Comparison of ENCODE assay signal across 9 cellular contexts in genomic region chr14:101876539-101876938, GRCh38.
A peak's percentile ranks its signal among the peaks of the same experiment; 100 is the strongest.
DNase-seq lines count a peak whose midpoint lies in the region; ATAC-seq and FAIRE-seq lines count a peak whose summit lies in the region.
"Had no signal": no experiment of that assay in that cellular context is flagged by ENCODE, and none has a peak within 500 bp of the region (broad histone marks: within the 10 kb centered on the region; RNA-seq: fewer than 3 reads in every experiment).

No MANE protein-coding gene starts in this region.

- H3K4me1 ChIP-seq in CD4-positive, alpha-beta memory T cell (ENCODE audit: insufficient read depth, low read length), result peaks cover 88% of the 10 kb centered on the region
- H3K4me1 ChIP-seq in small intestine (ENCODE audit: control insufficient read depth in 2 of 2, insufficient read depth in 1 of 2, low read depth in 1 of 2, low read length in 1 of 2), result peaks cover 0 to 2% of the 10 kb centered on the region in 2 donors

- H3K4me1 Mint-ChIP-seq in CD4-positive, alpha-beta memory T cell, result peaks cover 55 to 88% (median 74%) of the 10 kb centered on the region in 4 donors

- intact Hi-C loops in CD4-positive, alpha-beta memory T cell (cut with micrococcal nuclease), result loop anchor here (1.0 to 5.0 kb wide), 4 partner anchors 34 to 169 kb away; no protein-coding TSS in a partner anchor

- peak overlapping the region; percentile 65 for H3K27ac ChIP-seq in CD4-positive, alpha-beta memory T cell (ENCODE audit: low read depth, low read length)
- H3K27ac ChIP-seq in small intestine (ENCODE audit: low read depth in 1 of 2, low read length in 1 of 2), result no peak overlapping the region

- no peaks in the 10 kb centered on the region for H3K27me3 Mint-ChIP-seq in CD4-positive, alpha-beta memory T cell

- H3K9me3 Mint-ChIP-seq in CD4-positive, alpha-beta memory T cell, result peaks cover 0 to 3% (median 0%) of the 10 kb centered on the region in 8 donors

- CTCF ChIA-PET in CD4-positive, alpha-beta memory T cell (lab: Charles Lee; ENCODE audit: partially characterized antibody), result interaction anchor here (1.0 to 1.8 kb wide), 2 partner anchors 9 to 170 kb away, joined by 5 to 6 read pairs; no protein-coding TSS in a partner anchor

- H3K4me3 ChIP-seq in CD4-positive, alpha-beta memory T cell (ENCODE audit: low read length in 2 of 2), result peak overlapping the region in 1 of 2 donors; percentile 8
- H3K4me3 ChIP-seq in small intestine (ENCODE audit: low read depth in 1 of 2, low read length in 2 of 2), result no peak overlapping the region

- WGBS in small intestine, 3 donors, result 32 to 48% (median 35%) methylated on average over 8 of the region's 8 CpGs

- H3K27ac Mint-ChIP-seq in CD4-positive, alpha-beta memory T cell, result peak overlapping the region; percentile 73 to 97 (median 91)

- in situ Hi-C loops in KBM-7 (cut with MboI; ENCODE audit: low pct_unique_long_range_greater_than_20kb, low sequenced_read_pairs), result no loop called here

- ATAC-seq in GM21381 (IDR thresholded peaks at IDR 0.05; ENCODE audit: unreplicated experiment) (peak; percentile 81), esophagus mucosa (peak; percentile 75)

- POLR2A ChIA-PET in CD4-positive, alpha-beta memory T cell (lab: Charles Lee; ENCODE audit: partially characterized antibody), result interaction anchor here (0.7 to 1.9 kb wide), 2 partner anchors 128 to 170 kb away, joined by 3 to 6 read pairs; no protein-coding TSS in a partner anchor

- H3K36me3 Mint-ChIP-seq in CD4-positive, alpha-beta memory T cell, result peaks cover 12 to 48% of the 10 kb centered on the region in 2 donors

- peak; percentile 71 to 94 (median 82) for DNase-seq in CD4-positive, alpha-beta memory T cell
- DNase-seq in KBM-7 (peak; percentile 94), small intestine (peak; percentile 48), SW 1271 (lab: John Stamatoyannopoulos, UW) (no peak), HuH-7.5 (ENCODE audit: low spot score) (no peak)
- DNase-seq in activated CD4-positive, alpha-beta T cell treated with anti-CD3 and anti-CD28 coated beads for 48 hours, result peak; percentile 82

- peaks cover 27% of the 10 kb centered on the region for H3K36me3 ChIP-seq in CD4-positive, alpha-beta memory T cell (ENCODE audit: insufficient read depth, low read length)
- peaks cover 0 to 2% of the 10 kb centered on the region in 2 donors for H3K36me3 ChIP-seq in small intestine (ENCODE audit: control insufficient read depth in 2 of 2, insufficient read depth in 2 of 2, low read length in 2 of 2)

- H3K27me3 ChIP-seq in CD4-positive, alpha-beta memory T cell (ENCODE audit: insufficient read depth, low read length), result no peaks in the 10 kb centered on the region
- H3K27me3 ChIP-seq in small intestine (ENCODE audit: control insufficient read depth in 2 of 2, insufficient read depth in 2 of 2, low read length in 2 of 2), result no peaks in the 10 kb centered on the region

- peak overlapping the region; percentile 59 to 86 (median 76) for H3K4me3 Mint-ChIP-seq in CD4-positive, alpha-beta memory T cell

- no peaks in the 10 kb centered on the region for H3K9me3 ChIP-seq in CD4-positive, alpha-beta memory T cell (ENCODE audit: control insufficient read depth in 1 of 2, low read length in 2 of 2)
- no peaks in the 10 kb centered on the region for H3K9me3 ChIP-seq in small intestine (ENCODE audit: control insufficient read depth, low read depth)

- no peak for FAIRE-seq in small intestine (lab: Jason Lieb, UNC)
- FAIRE-seq: keratinocyte had no signal

Comparison
In these comparisons a context has a peak if more than half of its experiments do, and no peak if none do; other contexts are left out.
1. DNase-seq: peak in CD4-positive, alpha-beta memory T cell (5 of 5), KBM-7 (single experiment), activated CD4-positive, alpha-beta T cell treated with anti-CD3 and anti-CD28 coated beads for 48 hours (single experiment) and small intestine (single experiment); none in SW 1271 (0 of 2) and HuH-7.5 (single experiment).